ENCODE assay signal across 1 cellular context in the genomic region with DNA sequence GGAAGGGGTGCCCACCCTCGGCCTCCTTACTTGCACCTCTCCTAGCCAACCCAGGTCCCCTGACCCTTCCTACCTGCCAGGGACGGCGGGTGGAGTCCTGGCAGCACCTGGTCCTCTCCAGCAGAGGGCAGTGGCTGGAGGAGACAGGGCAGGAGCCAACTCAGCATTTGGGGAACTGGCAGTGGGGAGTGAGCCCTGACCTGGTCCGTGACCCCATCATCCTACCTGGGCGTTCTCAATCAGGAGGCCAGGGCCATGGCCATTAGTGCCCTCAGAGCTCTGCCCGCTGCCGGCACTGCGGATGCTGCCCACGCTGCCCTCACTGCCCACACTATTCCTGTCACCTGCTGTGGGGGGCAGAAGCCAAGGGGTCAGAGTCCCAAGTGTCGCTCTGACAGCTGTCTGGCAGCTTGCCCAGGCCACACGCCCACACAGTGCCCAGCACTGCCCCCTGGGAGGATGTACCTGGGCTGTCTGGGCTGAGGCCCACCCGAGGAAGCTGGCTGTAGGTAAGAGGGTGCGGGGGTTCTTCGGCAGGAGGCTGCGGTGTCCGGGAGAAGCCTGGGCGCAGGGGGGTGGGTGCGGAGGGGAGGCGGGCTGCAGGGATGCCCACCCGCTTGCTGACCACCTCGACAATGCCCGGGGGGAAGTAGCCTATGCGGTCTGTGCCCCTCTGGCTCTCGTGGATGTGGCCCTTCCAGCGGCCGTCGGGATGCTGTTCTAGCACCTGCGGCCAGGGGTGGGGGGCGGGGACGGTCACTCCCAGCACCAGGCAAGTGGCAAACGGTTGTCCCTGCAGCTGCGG.
A peak's percentile ranks its signal among the peaks of the same experiment; 100 is the strongest.
TF ChIP-seq lines count a peak whose summit lies in the region.

No MANE protein-coding gene starts in this region.

TF ChIP-seq in HepG2, 621 proteins besides CTCF, POLR2A, EP300 and RAD21 (continued from another document):
- TF ChIP-seq ZNF639 (CRISPR knock-in tag; conservative IDR thresholded peaks at IDR 0.05) (0 out of 2 replicates have a peak, but pooled peaks have one; percentile 27), JUND (CRISPR knock-in tag; IDR thresholded peaks at IDR 0.05) (no peak), POLR2G (IDR thresholded peaks at IDR 0.05; ENCODE audit: low read depth, low read length) (no peak), ZNF17 (CRISPR knock-in tag; IDR thresholded peaks at IDR 0.05) (no peak), ZC3H4 (CRISPR knock-in tag; IDR thresholded peaks at IDR 0.05; ENCODE audit: borderline replicate concordance) (no peak), DNMT1 (CRISPR knock-in tag; IDR thresholded peaks at IDR 0.05) (no peak), TRIM22 (IDR thresholded peaks at IDR 0.05) (no peak), CAMTA2 (CRISPR knock-in tag; IDR thresholded peaks at IDR 0.05; ENCODE audit: borderline replicate concordance) (no peak), ISL2 (CRISPR knock-in tag; IDR thresholded peaks at IDR 0.05) (peak; percentile 21; the same call in 1 of the 2 replicates), BATF2 (CRISPR knock-in tag; IDR thresholded peaks at IDR 0.05) (no peak)
